ENCODE assay signal across 12 cellular contexts in the genomic region with DNA sequence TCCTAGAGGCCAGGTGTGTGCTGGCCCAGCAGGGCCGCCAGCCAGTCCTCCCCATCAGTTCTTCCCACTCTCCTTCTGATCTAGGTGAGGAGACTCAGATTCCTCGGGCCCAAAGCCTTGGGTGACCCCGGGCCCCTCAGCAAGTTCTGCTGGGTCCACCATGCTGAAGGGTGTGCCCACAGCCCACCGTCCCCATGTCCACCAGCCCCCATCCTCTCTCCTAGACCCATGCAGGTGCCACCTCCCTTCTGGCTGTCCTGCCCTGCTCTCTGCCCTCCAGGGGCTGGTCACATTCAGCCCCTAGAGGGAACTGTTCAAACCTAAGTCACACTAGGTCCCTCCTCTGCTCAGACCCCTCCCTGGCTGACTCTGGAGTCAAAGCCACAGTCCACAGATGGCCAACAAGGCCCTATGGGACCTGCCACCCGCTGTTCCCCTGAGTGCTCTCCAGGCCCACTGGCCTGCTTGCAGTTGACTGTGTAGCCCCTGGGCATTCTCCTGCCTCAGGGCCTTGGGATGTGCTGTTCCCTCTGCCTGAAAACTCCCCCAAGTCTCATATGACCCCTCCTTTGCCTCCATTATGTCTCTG. TPM values are rescaled to one million over a fixed set of nuclear protein-coding genes. Genes with fewer than 3 reads are reported as not detected.
DNase-seq lines count a peak whose midpoint lies in the region; ATAC-seq lines count a peak whose summit lies in the region.
"Had no signal": no experiment of that assay in that cellular context is flagged by ENCODE, and none has a peak within 500 bp of the region (broad histone marks: within the 10 kb centered on the region; RNA-seq: fewer than 3 reads in every experiment).

No MANE protein-coding gene starts in this region.

- DNase-seq in stimulated activated naive CD8-positive, alpha-beta T cell treated with anti-CD3 and anti-CD28 coated beads, Interleukin-15, Interleukin-2, amounts not matched to agents 100 U/mL and 50 U/mL, for 24 hours: no peak
- no peak for DNase-seq in activated naive CD8-positive, alpha-beta T cell treated with anti-CD3 and anti-CD28 coated beads, Interleukin-2, amount 10 ng/mL, durations not matched to agents 7 days and 5 days
- DNase-seq in NCI-H2081 treated with DMSO at 0.1 percent for 48 hours (lab: John Stamatoyannopoulos, UW): no peak
- DNase-seq in NOMO-1 treated with dmso at 0.1 percent for 144 hours (lab: John Stamatoyannopoulos, UW; ENCODE audit: unreplicated experiment): no peak
- DNase-seq: activated CD4-positive, alpha-beta T cell treated with anti-CD3 and anti-CD28 coated beads, Interleukin-2, amount 50 U/mL, for 4 hours; central memory CD4-positive, alpha-beta T cell; foreskin melanocyte; NCI-H1092 had no signal

- no peaks in the 10 kb centered on the region for H3K9me3 Mint-ChIP-seq in stimulated activated naive CD8-positive, alpha-beta T cell treated with anti-CD3 and anti-CD28 coated beads, Interleukin-15, Interleukin-2, amounts not matched to agents 100 ng/mL and 50 ng/mL, for 24 hours
- H3K9me3 Mint-ChIP-seq in activated naive CD8-positive, alpha-beta T cell treated with anti-CD3 and anti-CD28 coated beads, Interleukin-2, amount 10 ng/mL, durations not matched to agents 7 days and 5 days: no peaks in the 10 kb centered on the region

- H3K27me3 Mint-ChIP-seq in stimulated activated naive CD8-positive, alpha-beta T cell treated with anti-CD3 and anti-CD28 coated beads, Interleukin-15, Interleukin-2, amounts not matched to agents 100 ng/mL and 50 ng/mL, for 24 hours: no peaks in the 10 kb centered on the region
- no peaks in the 10 kb centered on the region for H3K27me3 Mint-ChIP-seq in activated naive CD8-positive, alpha-beta T cell treated with anti-CD3 and anti-CD28 coated beads, Interleukin-2, amount 10 ng/mL, durations not matched to agents 7 days and 5 days

- H3K27ac Mint-ChIP-seq in stimulated activated naive CD8-positive, alpha-beta T cell treated with anti-CD3 and anti-CD28 coated beads, Interleukin-15, Interleukin-2, amounts not matched to agents 100 ng/mL and 50 ng/mL, for 24 hours: peak overlapping the region; percentile 82
- peak overlapping the region; percentile 79 for H3K27ac Mint-ChIP-seq in activated naive CD8-positive, alpha-beta T cell treated with anti-CD3 and anti-CD28 coated beads, Interleukin-2, amount 10 ng/mL, durations not matched to agents 7 days and 5 days

- ATAC-seq in stimulated activated naive CD8-positive, alpha-beta T cell treated with anti-CD3 and anti-CD28 coated beads, Interleukin-15, Interleukin-2, amounts not matched to agents 100 U/mL and 50 U/mL, for 24 hours: no peak
- ATAC-seq in HG03045 (IDR thresholded peaks at IDR 0.05; ENCODE audit: unreplicated experiment): peak; percentile 10
- no peak for ATAC-seq in activated naive CD8-positive, alpha-beta T cell treated with anti-CD3 and anti-CD28 coated beads, Interleukin-2, amount 10 ng/mL, durations not matched to agents 7 days and 5 days (ENCODE audit: low read depth)
- no peak for ATAC-seq in GM21825 (IDR thresholded peaks at IDR 0.05; ENCODE audit: unreplicated experiment)
- ATAC-seq in HG03571 (IDR thresholded peaks at IDR 0.05; ENCODE audit: unreplicated experiment): no peak

- H3K36me3 Mint-ChIP-seq in stimulated activated naive CD8-positive, alpha-beta T cell treated with anti-CD3 and anti-CD28 coated beads, Interleukin-15, Interleukin-2, amounts not matched to agents 100 ng/mL and 50 ng/mL, for 24 hours (ENCODE audit: low read depth): peaks cover 13% of the 10 kb centered on the region
- H3K36me3 Mint-ChIP-seq in activated naive CD8-positive, alpha-beta T cell treated with anti-CD3 and anti-CD28 coated beads, Interleukin-2, amount 10 ng/mL, durations not matched to agents 7 days and 5 days: peaks cover 17% of the 10 kb centered on the region

- peak overlapping the region; percentile 21 for H3K4me3 Mint-ChIP-seq in stimulated activated naive CD8-positive, alpha-beta T cell treated with anti-CD3 and anti-CD28 coated beads, Interleukin-15, Interleukin-2, amounts not matched to agents 100 ng/mL and 50 ng/mL, for 24 hours
- peak overlapping the region; percentile 70 for H3K4me3 Mint-ChIP-seq in activated naive CD8-positive, alpha-beta T cell treated with anti-CD3 and anti-CD28 coated beads, Interleukin-2, amount 10 ng/mL, durations not matched to agents 7 days and 5 days

- H3K4me1 Mint-ChIP-seq in stimulated activated naive CD8-positive, alpha-beta T cell treated with anti-CD3 and anti-CD28 coated beads, Interleukin-15, Interleukin-2, amounts not matched to agents 100 ng/mL and 50 ng/mL, for 24 hours (ENCODE audit: low read depth): peaks cover 54% of the 10 kb centered on the region
- peaks cover 53% of the 10 kb centered on the region for H3K4me1 Mint-ChIP-seq in activated naive CD8-positive, alpha-beta T cell treated with anti-CD3 and anti-CD28 coated beads, Interleukin-2, amount 10 ng/mL, durations not matched to agents 7 days and 5 days

- POLR2A ChIA-PET in activated naive CD8-positive, alpha-beta T cell treated with anti-CD3 and anti-CD28 coated beads, Interleukin-2, amount 10 ng/mL, durations not matched to agents 7 days and 5 days (lab: Charles Lee): interaction anchor here (1.4 to 9.0 kb wide), 6 partner anchors 10 to 113 kb away, joined by 3 to 128 read pairs (median 8); partner anchors contain the start of genes GLYCTK, TWF2 and WDR82

RNA-seq across cellular contexts. Expression of gene TLR9, which starts 0.9 kb away (rescaled TPM):
- total RNA-seq in activated naive CD8-positive, alpha-beta T cell treated with anti-CD3 and anti-CD28 coated beads, Interleukin-2, amount 10 ng/mL, durations not matched to agents 7 days and 5 days: 1 to 10 TPM; 1.6 to 2.0 TPM

RNA-seq across cellular contexts. Expression of gene TWF2, which starts 12.6 kb away (rescaled TPM):
- total RNA-seq in activated naive CD8-positive, alpha-beta T cell treated with anti-CD3 and anti-CD28 coated beads, Interleukin-2, amount 10 ng/mL, durations not matched to agents 7 days and 5 days: 100 to 1,000 TPM; 118 to 122 TPM

RNA-seq across cellular contexts. Expression of gene PPM1M, which starts 19.2 kb away (rescaled TPM):
- 100 to 1,000 TPM; 101 to 105 TPM for total RNA-seq in activated naive CD8-positive, alpha-beta T cell treated with anti-CD3 and anti-CD28 coated beads, Interleukin-2, amount 10 ng/mL, durations not matched to agents 7 days and 5 days

RNA-seq across cellular contexts. Expression of gene ALAS1, which starts 28.4 kb away (rescaled TPM):
- total RNA-seq in activated naive CD8-positive, alpha-beta T cell treated with anti-CD3 and anti-CD28 coated beads, Interleukin-2, amount 10 ng/mL, durations not matched to agents 7 days and 5 days: 10 to 100 TPM; 46.9 to 50.1 TPM

RNA-seq across cellular contexts. Expression of gene WDR82, which starts 52.1 kb away (rescaled TPM):
- total RNA-seq in activated naive CD8-positive, alpha-beta T cell treated with anti-CD3 and anti-CD28 coated beads, Interleukin-2, amount 10 ng/mL, durations not matched to agents 7 days and 5 days: 100 to 1,000 TPM; 134 to 140 TPM
